19 cellular contexts compared by ENCODE assay signal in genomic region chr20:35492352-35492751, GRCh38. TPM values are rescaled to one million over a fixed set of nuclear protein-coding genes. Genes with fewer than 3 reads are reported as not detected.
A peak's percentile ranks its signal among the peaks of the same experiment; 100 is the strongest.
DNase-seq lines count a peak whose midpoint lies in the region; ATAC-seq, FAIRE-seq and TF ChIP-seq lines count a peak whose summit lies in the region.
"Had no signal": no experiment of that assay in that cellular context is flagged by ENCODE, and none has a peak within 500 bp of the region (broad histone marks: within the 10 kb centered on the region; RNA-seq: fewer than 3 reads in every experiment).

No MANE protein-coding gene starts in this region.

- TF ChIP-seq RAD21 in HepG2 (CRISPR knock-in tag; IDR thresholded peaks at IDR 0.05), result no peak

- H3K4me2 ChIP-seq in HepG2 (ENCODE audit: low read depth, low read length), result no peak overlapping the region

- no peak for TF ChIP-seq EP300 in HepG2 (IDR thresholded peaks at IDR 0.05; ENCODE audit: low read depth in 2 of 2, low read length in 2 of 2)
- TF ChIP-seq EP300 in HepG2 (CRISPR knock-in tag; IDR thresholded peaks at IDR 0.05; ENCODE audit: borderline replicate concordance), result no peak

- H3K27ac ChIP-seq in HepG2 (ENCODE audit: extremely low read length, insufficient read depth, low read length), result no peak overlapping the region
- H3K27ac ChIP-seq in right lobe of liver, result no peak overlapping the region
- H3K27ac ChIP-seq in effector memory CD4-positive, alpha-beta T cell (ENCODE audit: insufficient read depth, low read length, poor library complexity, severe bottlenecking), result no peak overlapping the region
- H3K27ac ChIP-seq: brain microvascular endothelial cell, coronary artery, left lung, WERI-Rb-1 had no signal

- no TSS peak for BruUV-seq in HepG2 (replicated peaks; lab: Mats Ljungman, UMichigan)

- CTCF ChIA-PET in HepG2 (lab: Yijun Ruan, JAX; ENCODE audit: low intra/inter-chr PET ratio, low total read pairs), result no interaction called here
- CTCF ChIA-PET in T-cell (lab: Charles Lee), result no interaction called here

- no peak overlapping the region for H3K9ac ChIP-seq in HepG2 (ENCODE audit: insufficient read depth, low read depth, low read length)

- no peaks in the 10 kb centered on the region for H3K79me2 ChIP-seq in HepG2 (ENCODE audit: insufficient read depth, low read length)

- H2AFZ ChIP-seq in HepG2 (ENCODE audit: low read length), result no peak overlapping the region

- no peaks in the 10 kb centered on the region for H3K27me3 Mint-ChIP-seq in T-cell

- peaks cover 63 to 76% (median 70%) of the 10 kb centered on the region in 3 donors for H3K4me1 Mint-ChIP-seq in T-cell

- TF ChIP-seq POLR2A in HepG2 (IDR thresholded peaks at IDR 0.05; ENCODE audit: insufficient read depth in 1 of 2, low read depth in 2 of 2, low read length in 2 of 2) (no peak), right lobe of liver (IDR thresholded peaks at IDR 0.05) (no peak)

- H3K9me3 Mint-ChIP-seq in T-cell, result no peaks in the 10 kb centered on the region

- no peak for DNase-seq in HepG2 (ENCODE audit: low spot score)
- DNase-seq in right lobe of liver, result no peak
- no peak for DNase-seq in T-cell
- DNase-seq in effector memory CD4-positive, alpha-beta T cell, result no peak
- DNase-seq in NCI-H2171 treated with DMSO at 0.1 percent for 48 hours (lab: John Stamatoyannopoulos, UW), result no peak
- DNase-seq in GM19238 (ENCODE audit: insufficient read length, low spot score), result no peak
- no peak for DNase-seq in HCEC 1CT
- DNase-seq: head of caudate nucleus, left lung, mucosa of descending colon, NCI-H1417 treated with DMSO at 0.1 percent for 48 hours, NCI-H524 treated with DMSO at 0.1 percent for 48 hours, nucleus accumbens, retina, WERI-Rb-1 had no signal

- peak overlapping the region; percentile 96 to 99 (median 96) for H3K4me3 Mint-ChIP-seq in T-cell

- H3K9me3 ChIP-seq in HepG2 (ENCODE audit: low read length), result no peaks in the 10 kb centered on the region
- no peaks in the 10 kb centered on the region for H3K9me3 ChIP-seq in right lobe of liver
- no peaks in the 10 kb centered on the region for H3K9me3 ChIP-seq in effector memory CD4-positive, alpha-beta T cell (ENCODE audit: control insufficient read depth, low read length)
- H3K9me3 ChIP-seq: left lung, mucosa of descending colon had no signal

- no peak overlapping the region for H3K4me3 ChIP-seq in HepG2 (replicated peaks in 1 of 3; ENCODE audit: insufficient read depth in 1 of 3, low read depth in 2 of 3, low read length in 3 of 3)
- H3K4me3 ChIP-seq in right lobe of liver, result no peak overlapping the region
- H3K4me3 ChIP-seq in effector memory CD4-positive, alpha-beta T cell (ENCODE audit: insufficient read depth, low read depth, low read length, poor library complexity, severe bottlenecking), result peak overlapping the region; percentile 75
- H3K4me3 ChIP-seq: coronary artery, mucosa of descending colon had no signal

- H3K27me3 ChIP-seq in HepG2 (ENCODE audit: control insufficient read depth in 1 of 2, insufficient read depth in 2 of 2, low read length in 2 of 2) (no peaks in the 10 kb centered on the region), right lobe of liver (no peaks in the 10 kb centered on the region)
- H3K27me3 ChIP-seq in effector memory CD4-positive, alpha-beta T cell (replicated peaks; ENCODE audit: control insufficient read depth, insufficient read depth, low read length, poor library complexity, severe bottlenecking), result no peaks in the 10 kb centered on the region
- H3K27me3 ChIP-seq: brain microvascular endothelial cell, left lung had no signal

- H3K4me1 ChIP-seq in HepG2 (ENCODE audit: insufficient read depth, low read length), result no peaks in the 10 kb centered on the region
- H3K4me1 ChIP-seq in right lobe of liver, result no peaks in the 10 kb centered on the region
- H3K4me1 ChIP-seq in effector memory CD4-positive, alpha-beta T cell (ENCODE audit: control insufficient read depth, insufficient read depth, low read length, poor library complexity, severe bottlenecking), result peaks cover 24% of the 10 kb centered on the region

- peak overlapping the region; percentile 99 for H3K27ac Mint-ChIP-seq in T-cell

- no peak for FAIRE-seq in HepG2 (lab: Jason Lieb, UNC)
- FAIRE-seq: HTR-8/SVneo had no signal

- peaks cover 57% of the 10 kb centered on the region for H3K36me3 Mint-ChIP-seq in T-cell

- in situ Hi-C loops in HepG2 (cut with HindIII; ENCODE audit: extremely low pct_ligation_motif_present, low pct_unique_long_range_greater_than_20kb), result no loop called here

- H3K36me3 ChIP-seq in HepG2 (replicated peaks in 1 of 2; ENCODE audit: control insufficient read depth in 1 of 2, insufficient read depth in 2 of 2, low read length in 2 of 2), result peaks cover 73 to 91% of the 10 kb centered on the region in 2 experiments
- peaks cover 0 to 46% (median under 1%) of the 10 kb centered on the region in 4 donors for H3K36me3 ChIP-seq in right lobe of liver
- H3K36me3 ChIP-seq in effector memory CD4-positive, alpha-beta T cell (ENCODE audit: control insufficient read depth, insufficient read depth, low read length), result peaks cover 43% of the 10 kb centered on the region

- POLR2A ChIA-PET in HepG2 (lab: Yijun Ruan, JAX), result no interaction called here
- POLR2A ChIA-PET in T-cell (lab: Charles Lee), result interaction anchor here in 1 of 2 donors (0.5 to 0.7 kb wide), 3 partner anchors 23 to 1152 kb away, joined by 3 to 6 read pairs (median 4); no protein-coding TSS in a partner anchor

- ATAC-seq in HepG2 (no peak), right lobe of liver (no peak), T-cell (replicated peaks in 1 of 4) (no peak)
- ATAC-seq: left lung, mucosa of descending colon had no signal

- intact Hi-C loops in HepG2 (cut with micrococcal nuclease; ENCODE audit: unreplicated experiment), result no loop called here
- intact Hi-C loops in right lobe of liver (cut with DNase I), result no loop called here

- TF ChIP-seq CTCF in HepG2 (CRISPR knock-in tag; IDR thresholded peaks at IDR 0.05), result no peak
- no peak for TF ChIP-seq CTCF in right lobe of liver (IDR thresholded peaks at IDR 0.05)

- 98% methylated on average over 6 of the region's 6 CpGs for WGBS in HepG2 (ENCODE audit: low lambda C conversion rate)
- 97% methylated on average over 6 of the region's 6 CpGs for WGBS in right lobe of liver (ENCODE audit: insufficient coverage, low coverage, low lambda C conversion rate, missing lambda C conversion rate)

- H4K20me1 ChIP-seq in HepG2 (ENCODE audit: insufficient read depth, low read length), result no peaks in the 10 kb centered on the region

RNA-seq across cellular contexts. Expression of gene CEP250, which starts 37.0 kb away (rescaled TPM):
- 55.3 and 55.7 TPM in 2 replicates for total RNA-seq in HepG2 (2016; rRNA removed; fragmentation: Illumina TruSeq; extraction: Trizol)
- 4.6 and 8.2 TPM in 2 replicates for total RNA-seq in HepG2 (2016; cell fraction: cytosol; rRNA removed; fragmentation: Illumina TruSeq; extraction: Trizol; ENCODE audit: low read depth)
- 47.0 and 58.9 TPM in 2 replicates for total RNA-seq in HepG2 (2016; cell fraction: insoluble cytoplasmic fraction; rRNA removed; fragmentation: Illumina TruSeq; extraction: Trizol)
- total RNA-seq in HepG2 (2016; cell fraction: membrane; rRNA removed; fragmentation: Illumina TruSeq; extraction: Trizol), result 10.8 and 11.9 TPM in 2 replicates
- 53.7 and 62.9 TPM in 2 replicates for total RNA-seq in HepG2 (2016; cell fraction: nucleus; rRNA removed; fragmentation: Illumina TruSeq; extraction: Trizol)
- 28.3 and 28.8 TPM in 2 replicates for polyA plus RNA-seq in HepG2 (2011; rRNA removed)
- polyA plus RNA-seq in HepG2 (2011; cell fraction: cytosol; rRNA removed), result 13.0 and 15.9 TPM in 2 replicates
- 91.1 and 91.6 TPM in 2 replicates for polyA plus RNA-seq in HepG2 (2011; cell fraction: nucleus; rRNA removed)
- 51.5 and 68.0 TPM in 2 replicates for polyA plus RNA-seq in HepG2 (2012)
- 1.8 and 3.2 TPM in 2 replicates for polyA plus RNA-seq in HepG2 (2016; cell fraction: cytosol; fragmentation: Illumina TruSeq; extraction: Trizol; ENCODE audit: low read depth)
- 25.5 and 33.0 TPM in 2 replicates for polyA plus RNA-seq in HepG2 (2016; cell fraction: insoluble cytoplasmic fraction; fragmentation: Illumina TruSeq; extraction: Trizol; ENCODE audit: low read depth)
- polyA plus RNA-seq in HepG2 (2016; cell fraction: membrane; fragmentation: Illumina TruSeq; extraction: Trizol; ENCODE audit: low read depth), result 4.0 and 5.2 TPM in 2 replicates
- polyA plus RNA-seq in HepG2 (2016; cell fraction: nucleus; fragmentation: Illumina TruSeq; extraction: Trizol; ENCODE audit: insufficient read depth, low read depth), result 164 and 177 TPM in 2 replicates
- polyA minus RNA-seq in HepG2 (2011; rRNA and poly(A)+ RNA removed; ENCODE audit: low replicate concordance), result 17.6 and 28.3 TPM in 2 replicates
- polyA minus RNA-seq in HepG2 (2011; cell fraction: cytosol; rRNA and poly(A)+ RNA removed), result 15.9 and 26.1 TPM in 2 replicates
- polyA minus RNA-seq in HepG2 (2011; cell fraction: nucleus; rRNA and poly(A)+ RNA removed), result 47.3 and 65.8 TPM in 2 replicates
- 10 to 100 TPM in 2 of 6 experiments, 1 to 10 TPM in 4; 5.9 to 11.2 (median 9.0) TPM for total RNA-seq in right lobe of liver
- total RNA-seq in T-cell, result 10 to 100 TPM; 45.7 to 70.7 (median 67.4) TPM

RNA-seq across cellular contexts. Expression of gene C20orf173, which starts 37.1 kb away (rescaled TPM):
- total RNA-seq in HepG2 (2016; rRNA removed; fragmentation: Illumina TruSeq; extraction: Trizol), result not detected in 2 replicates
- total RNA-seq in HepG2 (2016; cell fraction: cytosol; rRNA removed; fragmentation: Illumina TruSeq; extraction: Trizol; ENCODE audit: low read depth), result not detected in 2 replicates
- total RNA-seq in HepG2 (2016; cell fraction: insoluble cytoplasmic fraction; rRNA removed; fragmentation: Illumina TruSeq; extraction: Trizol), result not detected in 2 replicates
- not detected in 2 replicates for total RNA-seq in HepG2 (2016; cell fraction: membrane; rRNA removed; fragmentation: Illumina TruSeq; extraction: Trizol)
- not detected in 2 replicates for total RNA-seq in HepG2 (2016; cell fraction: nucleus; rRNA removed; fragmentation: Illumina TruSeq; extraction: Trizol)
- polyA plus RNA-seq in HepG2 (2011; rRNA removed), result not detected in 2 replicates
- polyA plus RNA-seq in HepG2 (2011; cell fraction: cytosol; rRNA removed), result not detected in 2 replicates
- polyA plus RNA-seq in HepG2 (2011; cell fraction: nucleus; rRNA removed), result not detected in 2 replicates
- not detected in 2 replicates for polyA plus RNA-seq in HepG2 (2012)
- not detected in 2 replicates for polyA plus RNA-seq in HepG2 (2016; cell fraction: cytosol; fragmentation: Illumina TruSeq; extraction: Trizol; ENCODE audit: low read depth)
- not detected in 2 replicates for polyA plus RNA-seq in HepG2 (2016; cell fraction: insoluble cytoplasmic fraction; fragmentation: Illumina TruSeq; extraction: Trizol; ENCODE audit: low read depth)
- not detected in 2 replicates for polyA plus RNA-seq in HepG2 (2016; cell fraction: membrane; fragmentation: Illumina TruSeq; extraction: Trizol; ENCODE audit: low read depth)
- not detected in 2 replicates for polyA plus RNA-seq in HepG2 (2016; cell fraction: nucleus; fragmentation: Illumina TruSeq; extraction: Trizol; ENCODE audit: insufficient read depth, low read depth)
- not detected in 2 replicates for polyA minus RNA-seq in HepG2 (2011; rRNA and poly(A)+ RNA removed; ENCODE audit: low replicate concordance)
- not detected in 2 replicates for polyA minus RNA-seq in HepG2 (2011; cell fraction: cytosol; rRNA and poly(A)+ RNA removed)
- polyA minus RNA-seq in HepG2 (2011; cell fraction: nucleus; rRNA and poly(A)+ RNA removed), result not detected in 2 replicates
- total RNA-seq in right lobe of liver, result not detected
- not detected for total RNA-seq in T-cell
- total RNA-seq: left lung, mucosa of descending colon had no signal
- polyA plus RNA-seq: thymus had no signal

RNA-seq across cellular contexts. Expression of gene ERGIC3, which starts 49.5 kb away (rescaled TPM):
- total RNA-seq in HepG2 (2016; rRNA removed; fragmentation: Illumina TruSeq; extraction: Trizol), result 224 and 407 TPM in 2 replicates
- 309 and 324 TPM in 2 replicates for total RNA-seq in HepG2 (2016; cell fraction: cytosol; rRNA removed; fragmentation: Illumina TruSeq; extraction: Trizol; ENCODE audit: low read depth)
- total RNA-seq in HepG2 (2016; cell fraction: insoluble cytoplasmic fraction; rRNA removed; fragmentation: Illumina TruSeq; extraction: Trizol), result 220 and 420 TPM in 2 replicates
- 396 and 433 TPM in 2 replicates for total RNA-seq in HepG2 (2016; cell fraction: membrane; rRNA removed; fragmentation: Illumina TruSeq; extraction: Trizol)
- 264 and 296 TPM in 2 replicates for total RNA-seq in HepG2 (2016; cell fraction: nucleus; rRNA removed; fragmentation: Illumina TruSeq; extraction: Trizol)
- polyA plus RNA-seq in HepG2 (2011; rRNA removed), result 610 and 670 TPM in 2 replicates
- polyA plus RNA-seq in HepG2 (2011; cell fraction: cytosol; rRNA removed), result 697 and 907 TPM in 2 replicates
- polyA plus RNA-seq in HepG2 (2011; cell fraction: nucleus; rRNA removed), result 512 and 519 TPM in 2 replicates
- polyA plus RNA-seq in HepG2 (2012), result 356 and 493 TPM in 2 replicates
- polyA plus RNA-seq in HepG2 (2016; cell fraction: cytosol; fragmentation: Illumina TruSeq; extraction: Trizol; ENCODE audit: low read depth), result 247 and 288 TPM in 2 replicates
- polyA plus RNA-seq in HepG2 (2016; cell fraction: insoluble cytoplasmic fraction; fragmentation: Illumina TruSeq; extraction: Trizol; ENCODE audit: low read depth), result 179 and 200 TPM in 2 replicates
- polyA plus RNA-seq in HepG2 (2016; cell fraction: membrane; fragmentation: Illumina TruSeq; extraction: Trizol; ENCODE audit: low read depth), result 343 and 357 TPM in 2 replicates
- polyA plus RNA-seq in HepG2 (2016; cell fraction: nucleus; fragmentation: Illumina TruSeq; extraction: Trizol; ENCODE audit: insufficient read depth, low read depth), result 461 and 472 TPM in 2 replicates
- polyA minus RNA-seq in HepG2 (2011; rRNA and poly(A)+ RNA removed; ENCODE audit: low replicate concordance), result 491 and 704 TPM in 2 replicates
- 143 and 159 TPM in 2 replicates for polyA minus RNA-seq in HepG2 (2011; cell fraction: cytosol; rRNA and poly(A)+ RNA removed)
- 106 and 126 TPM in 2 replicates for polyA minus RNA-seq in HepG2 (2011; cell fraction: nucleus; rRNA and poly(A)+ RNA removed)
- total RNA-seq in right lobe of liver, result 100 to 1,000 TPM in 4 of 6 experiments, 10 to 100 TPM in 2; 82.7 to 129 (median 112) TPM
- 100 to 1,000 TPM; 135 to 180 (median 166) TPM for total RNA-seq in T-cell

RNA-seq across cellular contexts. Expression of gene GDF5, which starts 54.3 kb away (rescaled TPM):
- not detected in 2 replicates for total RNA-seq in HepG2 (2016; rRNA removed; fragmentation: Illumina TruSeq; extraction: Trizol)
- total RNA-seq in HepG2 (2016; cell fraction: cytosol; rRNA removed; fragmentation: Illumina TruSeq; extraction: Trizol; ENCODE audit: low read depth), result not detected in 2 replicates
- total RNA-seq in HepG2 (2016; cell fraction: insoluble cytoplasmic fraction; rRNA removed; fragmentation: Illumina TruSeq; extraction: Trizol), result not detected in 2 replicates
- total RNA-seq in HepG2 (2016; cell fraction: membrane; rRNA removed; fragmentation: Illumina TruSeq; extraction: Trizol), result not detected in 2 replicates
- total RNA-seq in HepG2 (2016; cell fraction: nucleus; rRNA removed; fragmentation: Illumina TruSeq; extraction: Trizol), result not detected in 2 replicates
- not detected in 2 replicates for polyA plus RNA-seq in HepG2 (2011; rRNA removed)
- 0.04 TPM in 1 of 2 replicates, not detected in the other for polyA plus RNA-seq in HepG2 (2011; cell fraction: cytosol; rRNA removed)
- not detected in 2 replicates for polyA plus RNA-seq in HepG2 (2011; cell fraction: nucleus; rRNA removed)
- polyA plus RNA-seq in HepG2 (2012), result not detected in 2 replicates
- polyA plus RNA-seq in HepG2 (2016; cell fraction: cytosol; fragmentation: Illumina TruSeq; extraction: Trizol; ENCODE audit: low read depth), result not detected in 2 replicates
- not detected in 2 replicates for polyA plus RNA-seq in HepG2 (2016; cell fraction: insoluble cytoplasmic fraction; fragmentation: Illumina TruSeq; extraction: Trizol; ENCODE audit: low read depth)
- not detected in 2 replicates for polyA plus RNA-seq in HepG2 (2016; cell fraction: membrane; fragmentation: Illumina TruSeq; extraction: Trizol; ENCODE audit: low read depth)
- not detected in 2 replicates for polyA plus RNA-seq in HepG2 (2016; cell fraction: nucleus; fragmentation: Illumina TruSeq; extraction: Trizol; ENCODE audit: insufficient read depth, low read depth)
- polyA minus RNA-seq in HepG2 (2011; rRNA and poly(A)+ RNA removed; ENCODE audit: low replicate concordance), result 0.09 TPM in 1 of 2 replicates, not detected in the other
- polyA minus RNA-seq in HepG2 (2011; cell fraction: cytosol; rRNA and poly(A)+ RNA removed), result not detected in 2 replicates
- not detected in 2 replicates for polyA minus RNA-seq in HepG2 (2011; cell fraction: nucleus; rRNA and poly(A)+ RNA removed)
- not detected for total RNA-seq in right lobe of liver
- total RNA-seq in T-cell, result under 1 TPM in 2 of 5 donors, not detected in 3; 0.09 to 0.10 TPM
